Comparison of ENCODE assay signal across 1 cellular context in the genomic region with DNA sequence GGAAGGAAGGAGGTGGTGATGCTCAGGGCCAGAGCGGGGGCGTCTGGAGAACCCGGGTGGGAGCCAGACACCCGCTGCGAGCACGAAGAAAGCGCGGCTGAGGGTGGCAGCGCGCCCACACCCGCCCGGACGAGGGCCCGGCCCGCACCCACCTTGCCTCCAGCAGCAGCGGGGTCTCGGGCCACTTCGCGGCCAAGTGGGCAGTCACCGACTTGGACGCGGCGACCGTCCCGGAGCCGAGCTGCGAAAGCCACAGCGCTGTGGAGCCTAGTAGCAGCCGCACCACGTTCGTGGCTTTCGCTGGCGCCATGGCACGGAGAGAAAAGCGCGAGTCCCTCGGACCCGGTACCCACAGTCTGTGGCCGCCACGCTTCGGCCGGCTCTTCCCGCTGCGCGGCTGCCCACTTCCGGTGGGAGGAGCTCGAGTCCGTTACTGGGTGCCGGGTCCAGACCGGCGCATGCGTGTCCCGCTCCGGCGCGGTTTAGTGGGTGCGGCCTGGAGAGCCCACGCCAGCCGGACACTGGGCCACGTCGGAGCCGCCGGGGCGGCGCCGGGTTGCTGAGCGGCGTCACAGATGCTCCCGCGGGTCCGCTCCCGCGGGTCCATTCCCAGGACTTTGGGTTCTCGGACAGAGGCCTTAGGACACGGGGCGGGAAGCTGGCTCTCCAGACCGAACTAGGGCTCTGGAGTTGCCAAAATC.
A peak's percentile ranks its signal among the peaks of the same experiment; 100 is the strongest.
TF ChIP-seq lines count a peak whose summit lies in the region.

A gene with protein sequence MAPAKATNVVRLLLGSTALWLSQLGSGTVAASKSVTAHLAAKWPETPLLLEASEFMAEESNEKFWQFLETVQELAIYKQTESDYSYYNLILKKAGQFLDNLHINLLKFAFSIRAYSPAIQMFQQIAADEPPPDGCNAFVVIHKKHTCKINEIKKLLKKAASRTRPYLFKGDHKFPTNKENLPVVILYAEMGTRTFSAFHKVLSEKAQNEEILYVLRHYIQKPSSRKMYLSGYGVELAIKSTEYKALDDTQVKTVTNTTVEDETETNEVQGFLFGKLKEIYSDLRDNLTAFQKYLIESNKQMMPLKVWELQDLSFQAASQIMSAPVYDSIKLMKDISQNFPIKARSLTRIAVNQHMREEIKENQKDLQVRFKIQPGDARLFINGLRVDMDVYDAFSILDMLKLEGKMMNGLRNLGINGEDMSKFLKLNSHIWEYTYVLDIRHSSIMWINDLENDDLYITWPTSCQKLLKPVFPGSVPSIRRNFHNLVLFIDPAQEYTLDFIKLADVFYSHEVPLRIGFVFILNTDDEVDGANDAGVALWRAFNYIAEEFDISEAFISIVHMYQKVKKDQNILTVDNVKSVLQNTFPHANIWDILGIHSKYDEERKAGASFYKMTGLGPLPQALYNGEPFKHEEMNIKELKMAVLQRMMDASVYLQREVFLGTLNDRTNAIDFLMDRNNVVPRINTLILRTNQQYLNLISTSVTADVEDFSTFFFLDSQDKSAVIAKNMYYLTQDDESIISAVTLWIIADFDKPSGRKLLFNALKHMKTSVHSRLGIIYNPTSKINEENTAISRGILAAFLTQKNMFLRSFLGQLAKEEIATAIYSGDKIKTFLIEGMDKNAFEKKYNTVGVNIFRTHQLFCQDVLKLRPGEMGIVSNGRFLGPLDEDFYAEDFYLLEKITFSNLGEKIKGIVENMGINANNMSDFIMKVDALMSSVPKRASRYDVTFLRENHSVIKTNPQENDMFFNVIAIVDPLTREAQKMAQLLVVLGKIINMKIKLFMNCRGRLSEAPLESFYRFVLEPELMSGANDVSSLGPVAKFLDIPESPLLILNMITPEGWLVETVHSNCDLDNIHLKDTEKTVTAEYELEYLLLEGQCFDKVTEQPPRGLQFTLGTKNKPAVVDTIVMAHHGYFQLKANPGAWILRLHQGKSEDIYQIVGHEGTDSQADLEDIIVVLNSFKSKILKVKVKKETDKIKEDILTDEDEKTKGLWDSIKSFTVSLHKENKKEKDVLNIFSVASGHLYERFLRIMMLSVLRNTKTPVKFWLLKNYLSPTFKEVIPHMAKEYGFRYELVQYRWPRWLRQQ (N-terminal part only) (minus strand): TSS at position 399 of the 701 bp plus-strand sequence. CDS start 89 bp downstream, at position 310.

TF ChIP-seq in HEK293, 187 proteins besides CTCF, POLR2A, EP300 and RAD21 (continued from another document and continues in another):
- no peak for TF ChIP-seq ZNF223 (tag by site-specific recombination; IDR thresholded peaks at IDR 0.05)
- TF ChIP-seq, protein P1, sequence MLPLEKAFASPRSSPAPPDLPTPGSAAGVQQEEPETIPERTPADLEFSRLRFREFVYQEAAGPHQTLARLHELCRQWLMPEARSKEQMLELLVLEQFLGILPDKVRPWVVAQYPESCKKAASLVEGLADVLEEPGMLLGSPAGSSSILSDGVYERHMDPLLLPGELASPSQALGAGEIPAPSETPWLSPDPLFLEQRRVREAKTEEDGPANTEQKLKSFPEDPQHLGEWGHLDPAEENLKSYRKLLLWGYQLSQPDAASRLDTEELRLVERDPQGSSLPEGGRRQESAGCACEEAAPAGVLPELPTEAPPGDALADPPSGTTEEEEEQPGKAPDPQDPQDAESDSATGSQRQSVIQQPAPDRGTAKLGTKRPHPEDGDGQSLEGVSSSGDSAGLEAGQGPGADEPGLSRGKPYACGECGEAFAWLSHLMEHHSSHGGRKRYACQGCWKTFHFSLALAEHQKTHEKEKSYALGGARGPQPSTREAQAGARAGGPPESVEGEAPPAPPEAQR (tag by site-specific recombination; IDR thresholded peaks at IDR 0.05) = no peak
- no peak for TF ChIP-seq ZNF184 (tag by site-specific recombination; IDR thresholded peaks at IDR 0.05)
- TF ChIP-seq ZNF391 (tag by site-specific recombination; IDR thresholded peaks at IDR 0.05; ENCODE audit: borderline replicate concordance, low read depth) = no peak
- TF ChIP-seq KLF16 (tag by site-specific recombination; IDR thresholded peaks at IDR 0.05) = peak; percentile 75; the same call in 1 of the 2 replicates
- TF ChIP-seq ZNF664 (tag by site-specific recombination; IDR thresholded peaks at IDR 0.05) = no peak
- TF ChIP-seq ZNF416 (tag by site-specific recombination; IDR thresholded peaks at IDR 0.05) = no peak
- TF ChIP-seq ZNF221 (tag by site-specific recombination; IDR thresholded peaks at IDR 0.05; ENCODE audit: borderline replicate concordance) = no peak
- TF ChIP-seq HOXC10 (CRISPR knock-in tag; IDR thresholded peaks at IDR 0.05) = no peak
- TF ChIP-seq GLIS1 (tag by site-specific recombination; IDR thresholded peaks at IDR 0.05) = no peak
- peak; percentile 95 for TF ChIP-seq ZNF501 (tag by site-specific recombination; IDR thresholded peaks at IDR 0.05)
- peak; percentile 18; the same call in 1 of the 2 replicates for TF ChIP-seq ZNF394 (tag by site-specific recombination; IDR thresholded peaks at IDR 0.05; ENCODE audit: borderline replicate concordance)
- no peak for TF ChIP-seq ZNF707 (tag by site-specific recombination; IDR thresholded peaks at IDR 0.05)
- TF ChIP-seq, protein P2, sequence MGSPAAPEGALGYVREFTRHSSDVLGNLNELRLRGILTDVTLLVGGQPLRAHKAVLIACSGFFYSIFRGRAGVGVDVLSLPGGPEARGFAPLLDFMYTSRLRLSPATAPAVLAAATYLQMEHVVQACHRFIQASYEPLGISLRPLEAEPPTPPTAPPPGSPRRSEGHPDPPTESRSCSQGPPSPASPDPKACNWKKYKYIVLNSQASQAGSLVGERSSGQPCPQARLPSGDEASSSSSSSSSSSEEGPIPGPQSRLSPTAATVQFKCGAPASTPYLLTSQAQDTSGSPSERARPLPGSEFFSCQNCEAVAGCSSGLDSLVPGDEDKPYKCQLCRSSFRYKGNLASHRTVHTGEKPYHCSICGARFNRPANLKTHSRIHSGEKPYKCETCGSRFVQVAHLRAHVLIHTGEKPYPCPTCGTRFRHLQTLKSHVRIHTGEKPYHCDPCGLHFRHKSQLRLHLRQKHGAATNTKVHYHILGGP (tag by site-specific recombination; IDR thresholded peaks at IDR 0.05) = no peak
- TF ChIP-seq ZNF155 (tag by site-specific recombination; IDR thresholded peaks at IDR 0.05) = no peak
- TF ChIP-seq ZNF174 (tag by site-specific recombination; IDR thresholded peaks at IDR 0.05) = no peak
- no peak for TF ChIP-seq ZNF239 (tag by site-specific recombination; IDR thresholded peaks at IDR 0.05)
- no peak for TF ChIP-seq ZNF23 (tag by site-specific recombination; IDR thresholded peaks at IDR 0.05; ENCODE audit: borderline replicate concordance)
- TF ChIP-seq, protein P3, sequence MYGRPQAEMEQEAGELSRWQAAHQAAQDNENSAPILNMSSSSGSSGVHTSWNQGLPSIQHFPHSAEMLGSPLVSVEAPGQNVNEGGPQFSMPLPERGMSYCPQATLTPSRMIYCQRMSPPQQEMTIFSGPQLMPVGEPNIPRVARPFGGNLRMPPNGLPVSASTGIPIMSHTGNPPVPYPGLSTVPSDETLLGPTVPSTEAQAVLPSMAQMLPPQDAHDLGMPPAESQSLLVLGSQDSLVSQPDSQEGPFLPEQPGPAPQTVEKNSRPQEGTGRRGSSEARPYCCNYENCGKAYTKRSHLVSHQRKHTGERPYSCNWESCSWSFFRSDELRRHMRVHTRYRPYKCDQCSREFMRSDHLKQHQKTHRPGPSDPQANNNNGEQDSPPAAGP (tag by site-specific recombination; IDR thresholded peaks at IDR 0.05) = peak; percentile 66; the same call in 1 of the 2 replicates
- peak; percentile 20; the same call in 1 of the 2 replicates for TF ChIP-seq ZBTB17 (tag by site-specific recombination; IDR thresholded peaks at IDR 0.05)
- TF ChIP-seq, protein P4, sequence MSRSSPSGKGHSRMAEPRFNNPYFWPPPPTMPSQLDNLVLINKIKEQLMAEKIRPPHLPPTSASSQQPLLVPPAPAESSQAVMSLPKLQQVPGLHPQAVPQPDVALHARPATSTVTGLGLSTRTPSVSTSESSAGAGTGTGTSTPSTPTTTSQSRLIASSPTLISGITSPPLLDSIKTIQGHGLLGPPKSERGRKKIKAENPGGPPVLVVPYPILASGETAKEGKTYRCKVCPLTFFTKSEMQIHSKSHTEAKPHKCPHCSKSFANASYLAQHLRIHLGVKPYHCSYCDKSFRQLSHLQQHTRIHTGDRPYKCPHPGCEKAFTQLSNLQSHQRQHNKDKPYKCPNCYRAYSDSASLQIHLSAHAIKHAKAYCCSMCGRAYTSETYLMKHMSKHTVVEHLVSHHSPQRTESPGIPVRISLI (tag by site-specific recombination; IDR thresholded peaks at IDR 0.05) = no peak
- TF ChIP-seq ZNF324 (tag by site-specific recombination; IDR thresholded peaks at IDR 0.05) = no peak
- TF ChIP-seq, protein P5, sequence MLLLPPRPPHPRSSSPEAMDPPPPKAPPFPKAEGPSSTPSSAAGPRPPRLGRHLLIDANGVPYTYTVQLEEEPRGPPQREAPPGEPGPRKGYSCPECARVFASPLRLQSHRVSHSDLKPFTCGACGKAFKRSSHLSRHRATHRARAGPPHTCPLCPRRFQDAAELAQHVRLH (tag by site-specific recombination; IDR thresholded peaks at IDR 0.05) = no peak
- TF ChIP-seq, protein P6, sequence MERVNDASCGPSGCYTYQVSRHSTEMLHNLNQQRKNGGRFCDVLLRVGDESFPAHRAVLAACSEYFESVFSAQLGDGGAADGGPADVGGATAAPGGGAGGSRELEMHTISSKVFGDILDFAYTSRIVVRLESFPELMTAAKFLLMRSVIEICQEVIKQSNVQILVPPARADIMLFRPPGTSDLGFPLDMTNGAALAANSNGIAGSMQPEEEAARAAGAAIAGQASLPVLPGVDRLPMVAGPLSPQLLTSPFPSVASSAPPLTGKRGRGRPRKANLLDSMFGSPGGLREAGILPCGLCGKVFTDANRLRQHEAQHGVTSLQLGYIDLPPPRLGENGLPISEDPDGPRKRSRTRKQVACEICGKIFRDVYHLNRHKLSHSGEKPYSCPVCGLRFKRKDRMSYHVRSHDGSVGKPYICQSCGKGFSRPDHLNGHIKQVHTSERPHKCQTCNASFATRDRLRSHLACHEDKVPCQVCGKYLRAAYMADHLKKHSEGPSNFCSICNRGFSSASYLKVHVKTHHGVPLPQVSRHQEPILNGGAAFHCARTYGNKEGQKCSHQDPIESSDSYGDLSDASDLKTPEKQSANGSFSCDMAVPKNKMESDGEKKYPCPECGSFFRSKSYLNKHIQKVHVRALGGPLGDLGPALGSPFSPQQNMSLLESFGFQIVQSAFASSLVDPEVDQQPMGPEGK (tag by site-specific recombination; IDR thresholded peaks at IDR 0.05) = peak; percentile 16
- TF ChIP-seq, protein P7, sequence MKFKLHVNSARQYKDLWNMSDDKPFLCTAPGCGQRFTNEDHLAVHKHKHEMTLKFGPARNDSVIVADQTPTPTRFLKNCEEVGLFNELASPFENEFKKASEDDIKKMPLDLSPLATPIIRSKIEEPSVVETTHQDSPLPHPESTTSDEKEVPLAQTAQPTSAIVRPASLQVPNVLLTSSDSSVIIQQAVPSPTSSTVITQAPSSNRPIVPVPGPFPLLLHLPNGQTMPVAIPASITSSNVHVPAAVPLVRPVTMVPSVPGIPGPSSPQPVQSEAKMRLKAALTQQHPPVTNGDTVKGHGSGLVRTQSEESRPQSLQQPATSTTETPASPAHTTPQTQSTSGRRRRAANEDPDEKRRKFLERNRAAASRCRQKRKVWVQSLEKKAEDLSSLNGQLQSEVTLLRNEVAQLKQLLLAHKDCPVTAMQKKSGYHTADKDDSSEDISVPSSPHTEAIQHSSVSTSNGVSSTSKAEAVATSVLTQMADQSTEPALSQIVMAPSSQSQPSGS (tag by site-specific recombination; IDR thresholded peaks at IDR 0.05; ENCODE audit: low read depth) = no peak
- no peak for TF ChIP-seq ZNF585B (tag by site-specific recombination; IDR thresholded peaks at IDR 0.05)
- no peak for TF ChIP-seq ZNF202 (tag by site-specific recombination; IDR thresholded peaks at IDR 0.05; ENCODE audit: borderline replicate concordance)
- no peak for TF ChIP-seq RBAK (tag by site-specific recombination; IDR thresholded peaks at IDR 0.05)
- TF ChIP-seq ZBTB48 (tag by site-specific recombination; IDR thresholded peaks at IDR 0.05) = no peak
- no peak for TF ChIP-seq ZNF48 (tag by site-specific recombination; IDR thresholded peaks at IDR 0.05)
- no peak for TF ChIP-seq OVOL3 (tag by site-specific recombination; IDR thresholded peaks at IDR 0.05)
- TF ChIP-seq ZNF121 (tag by site-specific recombination; IDR thresholded peaks at IDR 0.05) = 0 out of 2 replicates have a peak, but pooled peaks have one; percentile 8
- no peak for TF ChIP-seq ZNF560 (tag by site-specific recombination; IDR thresholded peaks at IDR 0.05; ENCODE audit: borderline replicate concordance)
- TF ChIP-seq ZNF561 (tag by site-specific recombination; IDR thresholded peaks at IDR 0.05; ENCODE audit: borderline replicate concordance) = peak; percentile 83
- TF ChIP-seq, protein P8, sequence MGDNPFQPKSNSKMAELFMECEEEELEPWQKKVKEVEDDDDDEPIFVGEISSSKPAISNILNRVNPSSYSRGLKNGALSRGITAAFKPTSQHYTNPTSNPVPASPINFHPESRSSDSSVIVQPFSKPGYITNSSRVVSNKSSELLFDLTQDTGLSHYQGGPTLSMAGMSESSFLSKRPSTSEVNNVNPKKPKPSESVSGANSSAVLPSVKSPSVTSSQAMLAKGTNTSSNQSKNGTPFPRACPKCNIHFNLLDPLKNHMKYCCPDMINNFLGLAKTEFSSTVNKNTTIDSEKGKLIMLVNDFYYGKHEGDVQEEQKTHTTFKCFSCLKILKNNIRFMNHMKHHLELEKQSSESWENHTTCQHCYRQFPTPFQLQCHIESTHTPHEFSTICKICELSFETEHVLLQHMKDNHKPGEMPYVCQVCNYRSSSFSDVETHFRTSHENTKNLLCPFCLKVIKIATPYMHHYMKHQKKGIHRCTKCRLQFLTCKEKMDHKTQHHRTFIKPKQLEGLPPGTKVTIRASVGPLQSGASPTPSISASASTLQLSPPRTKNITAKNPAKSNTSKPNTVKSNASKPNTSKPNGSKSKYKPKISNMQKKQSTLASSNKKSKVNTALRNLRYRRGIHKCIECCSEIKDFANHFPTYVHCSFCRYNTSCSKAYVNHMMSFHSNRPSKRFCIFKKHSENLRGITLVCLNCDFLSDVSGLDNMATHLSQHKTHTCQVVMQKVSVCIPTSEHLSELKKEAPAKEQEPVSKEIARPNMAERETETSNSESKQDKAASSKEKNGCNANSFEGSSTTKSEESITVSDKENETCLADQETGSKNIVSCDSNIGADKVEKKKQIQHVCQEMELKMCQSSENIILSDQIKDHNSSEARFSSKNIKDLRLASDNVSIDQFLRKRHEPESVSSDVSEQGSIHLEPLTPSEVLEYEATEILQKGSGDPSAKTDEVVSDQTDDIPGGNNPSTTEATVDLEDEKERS (tag by site-specific recombination; IDR thresholded peaks at IDR 0.05) = no peak
- TF ChIP-seq, protein P9, sequence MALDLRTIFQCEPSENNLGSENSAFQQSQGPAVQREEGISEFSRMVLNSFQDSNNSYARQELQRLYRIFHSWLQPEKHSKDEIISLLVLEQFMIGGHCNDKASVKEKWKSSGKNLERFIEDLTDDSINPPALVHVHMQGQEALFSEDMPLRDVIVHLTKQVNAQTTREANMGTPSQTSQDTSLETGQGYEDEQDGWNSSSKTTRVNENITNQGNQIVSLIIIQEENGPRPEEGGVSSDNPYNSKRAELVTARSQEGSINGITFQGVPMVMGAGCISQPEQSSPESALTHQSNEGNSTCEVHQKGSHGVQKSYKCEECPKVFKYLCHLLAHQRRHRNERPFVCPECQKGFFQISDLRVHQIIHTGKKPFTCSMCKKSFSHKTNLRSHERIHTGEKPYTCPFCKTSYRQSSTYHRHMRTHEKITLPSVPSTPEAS (tag by site-specific recombination; IDR thresholded peaks at IDR 0.05) = no peak
- TF ChIP-seq ZNF311 (tag by site-specific recombination; IDR thresholded peaks at IDR 0.05; ENCODE audit: borderline replicate concordance) = no peak
- no peak for TF ChIP-seq TCF7L2 (IDR thresholded peaks at IDR 0.05; ENCODE audit: borderline replicate concordance, low read depth, low read length)
